In the genomic region with DNA sequence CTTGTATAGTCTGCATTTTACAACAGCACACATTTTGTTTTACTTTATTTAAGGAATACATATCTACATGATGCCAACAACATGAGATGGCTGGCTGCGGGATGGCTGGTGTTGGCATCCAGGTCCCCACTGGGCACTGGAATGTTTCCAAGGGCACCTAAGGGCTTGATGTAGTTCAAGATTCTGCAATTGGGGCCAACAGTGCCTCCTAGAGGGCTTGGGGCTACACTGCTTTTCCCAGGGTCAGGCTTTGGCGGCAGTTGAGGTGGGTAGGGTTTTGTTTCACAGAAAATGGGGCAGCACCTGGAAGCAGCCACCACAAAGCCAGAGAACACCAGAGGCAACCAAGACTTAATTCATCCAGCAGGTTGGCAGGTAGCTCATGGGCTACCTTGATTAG, we compare ENCODE assay signal across 8 cellular contexts.
DNase-seq lines count a peak whose midpoint lies in the region; ATAC-seq and TF ChIP-seq lines count a peak whose summit lies in the region.

No MANE protein-coding gene starts in this region.

- no peak overlapping the region for H3K4me3 Mint-ChIP-seq in MCF 10A (ENCODE audit: unreplicated experiment)

- H3K4me3 ChIP-seq in breast epithelium, result no peak overlapping the region
- H3K4me3 ChIP-seq in fibroblast of mammary gland (ENCODE audit: control insufficient read depth, low read depth, low read length), result no peak overlapping the region
- no peak overlapping the region for H3K4me3 ChIP-seq in thyroid gland (replicated peaks in 1 of 3)

- no peaks in the 10 kb centered on the region for H3K36me3 ChIP-seq in breast epithelium
- H3K36me3 ChIP-seq in thyroid gland, result no peaks in the 10 kb centered on the region

- no peaks in the 10 kb centered on the region for H3K9me3 Mint-ChIP-seq in MCF 10A (ENCODE audit: unreplicated experiment)

- intact Hi-C loops in MCF 10A (cut with micrococcal nuclease) (no loop called here), breast epithelium (cut with DNase I; ENCODE audit: low total_unique reads) (no loop called here), thyroid gland (cut with DNase I) (no loop called here)

- DNase-seq in MCF 10A (ENCODE audit: unreplicated experiment) (peak; percentile 72), breast epithelium (ENCODE audit: low spot score in 2 of 2) (no peak), OCI-M1 (lab: John Stamatoyannopoulos, UW) (peak; percentile 30), fibroblast of mammary gland (ENCODE audit: low read depth) (peak; percentile 22), thyroid gland (peak; percentile 17 to 41), NCI-H1105 treated with DMSO at 0.1 percent for 48 hours (lab: John Stamatoyannopoulos, UW) (no peak)

- H3K4me1 Mint-ChIP-seq in MCF 10A (ENCODE audit: insufficient read depth, unreplicated experiment), result peaks cover 5% of the 10 kb centered on the region

- TF ChIP-seq CTCF in MCF 10A (IDR thresholded peaks at IDR 0.05; ENCODE audit: unreplicated experiment) (peak; percentile 55), breast epithelium (IDR thresholded peaks at IDR 0.05) (no peak), fibroblast of mammary gland (conservative IDR thresholded peaks at IDR 0.05; ENCODE audit: control insufficient read depth, insufficient read depth, low read depth, low read length) (peak; percentile 62), thyroid gland (IDR thresholded peaks at IDR 0.05) (peak in 3 of 6 experiments; percentile 9 to 32 (median 30))

- POLR2A ChIA-PET in MCF 10A (lab: Yijun Ruan, JAX), result no interaction called here

- 7 to 15% methylated on average over 2 of the region's 2 CpGs for WGBS in thyroid gland, 2 donors

- CTCF ChIA-PET in MCF 10A (lab: Yijun Ruan, JAX), result interaction anchor here (0.6 kb wide), 2 partner anchors 266 to 276 kb away, joined by 3 read pairs; no protein-coding TSS in a partner anchor

- H3K9me3 ChIP-seq in breast epithelium, result no peaks in the 10 kb centered on the region
- no peaks in the 10 kb centered on the region for H3K9me3 ChIP-seq in thyroid gland

- H3K27me3 ChIP-seq in breast epithelium, result no peaks in the 10 kb centered on the region
- no peaks in the 10 kb centered on the region for H3K27me3 ChIP-seq in thyroid gland

- no peak for ATAC-seq in GM19395 (IDR thresholded peaks at IDR 0.05; ENCODE audit: unreplicated experiment)
- no peak for ATAC-seq in esophagus mucosa

- H3K4me1 ChIP-seq in breast epithelium (no peaks in the 10 kb centered on the region), thyroid gland (no peaks in the 10 kb centered on the region)

- TF ChIP-seq POLR2A in breast epithelium (IDR thresholded peaks at IDR 0.05), result no peak
- no peak for TF ChIP-seq POLR2A in thyroid gland (IDR thresholded peaks at IDR 0.05)

- BruUV-seq in MCF 10A (replicated peaks; lab: Mats Ljungman, UMichigan), result no TSS peak

- no peaks in the 10 kb centered on the region for H3K27me3 Mint-ChIP-seq in MCF 10A (ENCODE audit: insufficient read depth, unreplicated experiment)

- no peaks in the 10 kb centered on the region for H3K36me3 Mint-ChIP-seq in MCF 10A (ENCODE audit: insufficient read depth, unreplicated experiment)

- H3K27ac Mint-ChIP-seq in MCF 10A (ENCODE audit: low read depth, unreplicated experiment), result no peak overlapping the region

- H3K27ac ChIP-seq in breast epithelium (no peak overlapping the region), thyroid gland (no peak overlapping the region)

Comparison
In these comparisons a context has a peak if more than half of its experiments do, and no peak if none do; other contexts are left out.
1. DNase-seq: peak in MCF 10A (single experiment), OCI-M1 (single experiment), fibroblast of mammary gland (single experiment) and thyroid gland (2 of 2); none in breast epithelium (0 of 2) and NCI-H1105 treated with DMSO at 0.1 percent for 48 hours (single experiment).
2. CTCF ChIP-seq: peak in MCF 10A (single experiment) and fibroblast of mammary gland (single experiment); none in breast epithelium (0 of 3).